9 cellular contexts compared by ENCODE assay signal in the genomic region with DNA sequence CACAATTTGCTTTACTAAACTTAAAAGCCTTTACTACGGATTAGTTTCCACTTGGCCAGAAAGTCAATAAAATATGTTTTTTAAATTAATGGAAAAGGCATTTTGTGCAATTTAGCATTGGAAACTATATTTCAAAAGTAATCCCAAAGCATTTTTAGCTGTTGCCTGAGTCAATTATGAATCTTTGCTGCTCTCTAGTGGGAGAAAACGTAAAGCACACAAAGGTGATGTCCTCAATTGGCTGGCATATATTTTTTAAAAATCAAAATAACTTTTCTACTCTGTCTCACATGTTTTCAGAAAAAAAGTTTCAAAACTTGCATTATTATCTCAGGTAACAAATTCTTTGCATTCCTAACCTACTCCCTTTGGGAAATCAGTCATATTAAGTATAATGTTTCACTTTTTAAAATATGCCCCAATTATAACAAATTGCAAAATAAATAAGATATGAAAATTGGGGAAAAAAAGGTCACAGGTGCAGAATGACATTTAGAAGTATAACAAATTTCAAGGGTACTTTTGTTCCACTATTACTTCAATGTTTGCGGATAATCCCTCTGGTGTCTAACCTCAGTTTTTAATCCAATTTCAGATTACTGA. TPM values are rescaled to one million over a fixed set of nuclear protein-coding genes. Genes with fewer than 3 reads are reported as not detected.
DNase-seq lines count a peak whose midpoint lies in the region; ATAC-seq, FAIRE-seq and TF ChIP-seq lines count a peak whose summit lies in the region.
"Had no signal": no experiment of that assay in that cellular context is flagged by ENCODE, and none has a peak within 500 bp of the region (broad histone marks: within the 10 kb centered on the region; RNA-seq: fewer than 3 reads in every experiment).

No MANE protein-coding gene starts in this region.

- H3K4me1 ChIP-seq in A549 (0 out of 3 replicates have a peak, but pooled peaks cover 11% of the 10 kb centered on the region), keratinocyte (ENCODE audit: control insufficient read depth, extremely low read depth, insufficient read depth, low read length) (no peaks in the 10 kb centered on the region)

- CTCF ChIA-PET in A549 (lab: Yijun Ruan, JAX) = interaction anchor here (1.0 to 12.6 kb wide), 7 partner anchors 14 to 217 kb away, joined by 4 to 321 read pairs (median 8); a partner anchor contains a TSS

- WGBS in A549 (ENCODE audit: missing lambda C conversion rate) = 32% methylated on average over 3 of the region's 3 CpGs

- H3K4me2 ChIP-seq in A549 = no peak overlapping the region
- H3K4me2 ChIP-seq in keratinocyte (ENCODE audit: control insufficient read depth, extremely low read depth, insufficient read depth, low read depth, low read length) = no peak overlapping the region

- peak; percentile 94 to 95 for TF ChIP-seq RAD21 in A549 (conservative IDR thresholded peaks at IDR 0.05 in 1 of 2, IDR thresholded peaks at IDR 0.05 in 1 of 2)

- H3K9ac ChIP-seq in keratinocyte (ENCODE audit: control insufficient read depth, extremely low read depth, insufficient read depth, low read length) = no peak overlapping the region

- no peaks in the 10 kb centered on the region for H4K20me1 ChIP-seq in keratinocyte (ENCODE audit: control insufficient read depth, extremely low read depth, insufficient read depth, low read length)

- peak; percentile 31 to 53 for DNase-seq in A549 (ENCODE audit: low read depth in 1 of 2, low spot score in 1 of 2)
- DNase-seq in G401 (ENCODE audit: low spot score) = peak; percentile 21
- peak; percentile 35 for DNase-seq in NB4 (ENCODE audit: low read depth)
- peak; percentile 15 for DNase-seq in astrocyte of the cerebellum (ENCODE audit: low read depth)
- DNase-seq in keratinocyte (ENCODE audit: low read depth, low spot score) = no peak
- DNase-seq in left colon = no peak

- H3K79me2 ChIP-seq in keratinocyte (ENCODE audit: control insufficient read depth, insufficient read depth, low read length) = no peaks in the 10 kb centered on the region

- no peaks in the 10 kb centered on the region for H3K9me1 ChIP-seq in keratinocyte (ENCODE audit: control insufficient read depth, extremely low read depth, insufficient read depth, low read length)

- H3K36me3 ChIP-seq in keratinocyte (ENCODE audit: control insufficient read depth in 2 of 2, extremely low read depth in 1 of 2, insufficient read depth in 2 of 2, low read length in 2 of 2) = no peaks in the 10 kb centered on the region

- dilution Hi-C loops in keratinocyte (cut with MboI; ENCODE audit: extremely low pct_ligation_motif_present, low sequenced_read_pairs) = loop anchor here (25.0 kb wide), 1 partner anchor 211 kb away; no protein-coding TSS in a partner anchor

- no peak overlapping the region for H3K27ac ChIP-seq in A549
- no peak overlapping the region for H3K27ac ChIP-seq in keratinocyte (ENCODE audit: control insufficient read depth, insufficient read depth, low read length)

- H3K4me3 ChIP-seq in A549 = no peak overlapping the region
- H3K4me3 ChIP-seq in NB4 (ENCODE audit: low read depth, low read length) = no peak overlapping the region
- no peak overlapping the region for H3K4me3 ChIP-seq in astrocyte of the cerebellum (ENCODE audit: low read depth, low read length)
- no peak overlapping the region for H3K4me3 ChIP-seq in keratinocyte (ENCODE audit: control insufficient read depth in 2 of 3, extremely low read depth in 1 of 3, insufficient read depth in 2 of 3, low read depth in 1 of 3, low read length in 3 of 3)

- TF ChIP-seq POLR2A in A549 (IDR thresholded peaks at IDR 0.05; ENCODE audit: low read length) = no peak
- TF ChIP-seq POLR2A in NB4 (IDR thresholded peaks at IDR 0.05; ENCODE audit: extremely low read depth, insufficient read length) = no peak

- peak; percentile 95 for TF ChIP-seq CTCF in A549 (IDR thresholded peaks at IDR 0.05)
- TF ChIP-seq CTCF in NB4 (IDR thresholded peaks at IDR 0.05; ENCODE audit: low read depth, low read length) = peak; percentile 51
- TF ChIP-seq CTCF in astrocyte of the cerebellum (IDR thresholded peaks at IDR 0.05; ENCODE audit: low read depth, low read length, missing control alignments) = peak; percentile 67
- TF ChIP-seq CTCF in keratinocyte (optimal IDR thresholded peaks at IDR 0.05 in 1 of 3, IDR thresholded peaks at IDR 0.05 in 1 of 3, conservative IDR thresholded peaks at IDR 0.05 in 1 of 3; ENCODE audit: extremely low read depth in 1 of 3, insufficient read depth in 2 of 3, low read length in 3 of 3) = peak in 2 of 3 experiments; percentile 46 to 51

- POLR2A ChIA-PET in A549 (lab: Yijun Ruan, JAX) = interaction anchor here (1.0 kb wide), 1 partner anchor 214 kb away, joined by 3 read pairs; no protein-coding TSS in a partner anchor

- TF ChIP-seq EP300 in A549 (IDR thresholded peaks at IDR 0.05) = no peak

- H2AFZ ChIP-seq in keratinocyte (ENCODE audit: control insufficient read depth, low read length) = no peak overlapping the region

- no peak for FAIRE-seq in A549 (lab: Jason Lieb, UNC)
- FAIRE-seq in keratinocyte (lab: Jason Lieb, UNC) = no peak

- intact Hi-C loops in left colon (cut with DNase I, micrococcal nuclease) = loop anchor here in 1 of 2 donors (2.0 kb wide), 1 partner anchor 214 kb away; no protein-coding TSS in a partner anchor

- peaks cover 9% of the 10 kb centered on the region; the same call in 1 of the 3 replicates for H3K9me3 ChIP-seq in A549
- no peaks in the 10 kb centered on the region for H3K9me3 ChIP-seq in keratinocyte (ENCODE audit: control insufficient read depth, low read depth, low read length)

- H3K27me3 ChIP-seq in keratinocyte (ENCODE audit: control insufficient read depth, extremely low read depth, insufficient read depth, low read length) = no peaks in the 10 kb centered on the region

- in situ Hi-C loops in G401 (cut with HindIII; ENCODE audit: low sequenced_read_pairs) = no loop called here
- in situ Hi-C loops in astrocyte of the cerebellum (cut with HindIII; ENCODE audit: low sequenced_read_pairs) = loop anchor here (10.0 kb wide), 1 partner anchor 224 kb away; no protein-coding TSS in a partner anchor

- ATAC-seq in A549 = peak in 1 of 2 experiments; percentile 75; a peak in 2 of 6 replicates
- ATAC-seq in HG02884 (IDR thresholded peaks at IDR 0.05; ENCODE audit: unreplicated experiment) = no peak
- ATAC-seq in left colon = no peak
- no peak for ATAC-seq in GM19395 (IDR thresholded peaks at IDR 0.05; ENCODE audit: unreplicated experiment)

TF ChIP-seq in A549, 52 proteins besides CTCF, POLR2A, EP300 and RAD21:
- TF ChIP-seq SREBF2 (IDR thresholded peaks at IDR 0.05) (no peak), SMC3 (IDR thresholded peaks at IDR 0.05) (peak; percentile 94)

RNA-seq across cellular contexts. Expression of a gene that starts 47.2 kb away (rescaled TPM):
- polyA plus RNA-seq in A549 (2011; rRNA removed) (0.08 TPM in 1 of 2 replicates, not detected in the other), A549 (2017; fragmentation: RNase III; extraction: RNeasy Plus Mini Kit Qiagen cat#74134 plus additional on column Dnase treatment) (not detected in 3 replicates), keratinocyte (not detected in 3 replicates)
- 0.01 TPM in 1 of 2 replicates, not detected in the other for polyA plus RNA-seq in A549 (2012; cell fraction: cytosol; rRNA removed)
- polyA plus RNA-seq in A549 (2012; cell fraction: nucleus; rRNA removed) = not detected in 2 replicates
- polyA minus RNA-seq in A549 (2011; rRNA and poly(A)+ RNA removed) = 0.39 TPM in 1 of 2 replicates, not detected in the other
- total RNA-seq in G401 (2014; rRNA removed; shearing (Covaris generic)) = not detected in 2 replicates
- polyA plus RNA-seq in keratinocyte (2011; ENCODE audit: low read depth) = not detected
- polyA plus RNA-seq in keratinocyte (2011; cell fraction: cytosol; rRNA removed) = not detected in 2 replicates
- polyA plus RNA-seq in keratinocyte (2011; cell fraction: nucleus; rRNA removed) = not detected in 2 replicates
- not detected in 2 replicates for polyA plus RNA-seq in keratinocyte (2012; ENCODE audit: low replicate concordance)
- not detected in 3 replicates for polyA minus RNA-seq in keratinocyte
- not detected for polyA minus RNA-seq in keratinocyte (2011; cell fraction: cytosol; rRNA and poly(A)+ RNA removed)
- not detected in 2 replicates for polyA minus RNA-seq in keratinocyte (2011; cell fraction: nucleus; rRNA and poly(A)+ RNA removed)
- total RNA-seq in left colon = not detected
- polyA plus RNA-seq: esophagus had no signal

Comparison
In these comparisons a context has a peak if more than half of its experiments do, and no peak if none do; other contexts are left out.
1. DNase-seq: peak in A549 (2 of 2), G401 (single experiment), NB4 (single experiment) and astrocyte of the cerebellum (single experiment); none in keratinocyte (single experiment) and left colon (0 of 2).
2. Peak in every context shown above with its lines, with median percentiles within 50 percentile points of each other: CTCF ChIP-seq.